In genomic region chr3:13574083-13574797, GRCh38 we compare ENCODE assay signal across 1 cellular context.
TF ChIP-seq lines count a peak whose summit lies in the region.

No MANE protein-coding gene starts in this region.

TF ChIP-seq in H1, 55 proteins besides CTCF, POLR2A, EP300 and RAD21 (continued from another document):
- no peak for TF ChIP-seq GTF2F1 (IDR thresholded peaks at IDR 0.05; ENCODE audit: borderline replicate concordance, low read depth, low read length)
- no peak for TF ChIP-seq KDM4A (IDR thresholded peaks at IDR 0.05; ENCODE audit: low read depth, low read length, severe bottlenecking)
- no peak for TF ChIP-seq CBX5 (IDR thresholded peaks at IDR 0.05; ENCODE audit: low read depth, low read length)
- no peak for TF ChIP-seq HDAC2 (IDR thresholded peaks at IDR 0.05; ENCODE audit: borderline replicate concordance in 1 of 2, low read depth in 2 of 2, low read length in 2 of 2)
- TF ChIP-seq E2F6 (IDR thresholded peaks at IDR 0.05): no peak
- TF ChIP-seq POU5F1 (IDR thresholded peaks at IDR 0.05; ENCODE audit: low read depth, low read length): no peak
- no peak for TF ChIP-seq NANOG (IDR thresholded peaks at IDR 0.05; ENCODE audit: insufficient read depth, low read depth, low read length, poor library complexity, severe bottlenecking)
- no peak for TF ChIP-seq KDM5A (IDR thresholded peaks at IDR 0.05; ENCODE audit: low read length)
